ENCODE assay signal across 8 cellular contexts in the genomic region with DNA sequence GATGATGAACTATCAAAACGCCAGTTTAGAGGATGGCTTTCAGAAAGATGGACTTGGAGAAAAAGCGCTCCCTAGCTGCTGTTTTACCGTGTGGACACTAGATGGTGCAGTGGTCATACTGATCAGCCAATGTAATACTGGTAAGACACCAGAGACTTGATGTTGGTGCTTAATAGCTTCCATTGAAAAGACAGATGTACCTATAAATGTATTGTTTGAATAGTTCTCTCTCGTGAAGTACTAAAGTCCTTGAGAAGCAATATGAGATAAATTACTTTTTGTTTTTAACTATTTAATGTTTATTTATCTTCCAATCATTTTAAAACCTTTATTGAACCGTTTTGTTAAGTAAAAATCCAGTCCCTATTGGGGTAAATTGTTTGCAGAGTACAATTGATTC.
DNase-seq lines count a peak whose midpoint lies in the region; ATAC-seq and TF ChIP-seq lines count a peak whose summit lies in the region.

No MANE protein-coding gene starts in this region.

- no peaks in the 10 kb centered on the region for H3K36me3 Mint-ChIP-seq in activated T-cell treated with anti-CD3 and anti-CD28 coated beads, Interleukin-2, amount 50 U/mL, for 72 hours (ENCODE audit: insufficient read depth in 2 of 2)

- H3K27me3 Mint-ChIP-seq in activated T-cell treated with anti-CD3 and anti-CD28 coated beads, Interleukin-2, amount 50 U/mL, for 72 hours (ENCODE audit: low read depth) = no peaks in the 10 kb centered on the region

- H3K9me3 Mint-ChIP-seq in activated T-cell treated with anti-CD3 and anti-CD28 coated beads, Interleukin-2, amount 50 U/mL, for 72 hours = no peaks in the 10 kb centered on the region

- DNase-seq in EL = peak; percentile 79
- DNase-seq in HUDEP-2 (lab: John Stamatoyannopoulos, UW; ENCODE audit: unreplicated experiment in 76 of 76) = peak in 57 of 76 experiments; percentile 14 to 86 (median 54)
- peak; percentile 34 for DNase-seq in NOMO-1 treated with dmso at 0.1 percent for 144 hours (lab: John Stamatoyannopoulos, UW; ENCODE audit: unreplicated experiment)
- DNase-seq in activated T-cell treated with anti-CD3 and anti-CD28 coated beads, Interleukin-2, amount 50 U/mL, for 72 hours = peak; percentile 42 to 59
- DNase-seq in foreskin keratinocyte = peak; percentile 34 to 54
- DNase-seq in occipital lobe (lab: John Stamatoyannopoulos, UW) = peak; percentile 27

- TF ChIP-seq CTCF in foreskin keratinocyte (conservative IDR thresholded peaks at IDR 0.05) = peak; percentile 96

- no peaks in the 10 kb centered on the region for H3K27me3 ChIP-seq in foreskin keratinocyte

- peak overlapping the region in 1 of 2 donors; percentile 38 for H3K4me3 Mint-ChIP-seq in activated T-cell treated with anti-CD3 and anti-CD28 coated beads, Interleukin-2, amount 50 U/mL, for 72 hours

- peaks cover 3% of the 10 kb centered on the region for H3K4me1 Mint-ChIP-seq in activated T-cell treated with anti-CD3 and anti-CD28 coated beads, Interleukin-2, amount 50 U/mL, for 72 hours (ENCODE audit: low read depth)

- ATAC-seq in GM21447 (IDR thresholded peaks at IDR 0.05; ENCODE audit: unreplicated experiment) (peak; percentile 97), foreskin keratinocyte (peak; percentile 55), HG03025 (IDR thresholded peaks at IDR 0.05; ENCODE audit: low FRiP score, unreplicated experiment) (no peak)
- ATAC-seq in activated T-cell treated with anti-CD3 and anti-CD28 coated beads, Interleukin-2, amount 50 U/mL, for 72 hours (replicated peaks in 1 of 2) = peak; percentile 78 to 82

- no peak overlapping the region for H3K27ac ChIP-seq in foreskin keratinocyte

- H3K27ac Mint-ChIP-seq in activated T-cell treated with anti-CD3 and anti-CD28 coated beads, Interleukin-2, amount 50 U/mL, for 72 hours = no peak overlapping the region

- no peaks in the 10 kb centered on the region for H3K4me1 ChIP-seq in foreskin keratinocyte

Comparison
In these comparisons a context has a peak if more than half of its experiments do, and no peak if none do; other contexts are left out.
1. DNase-seq: peak in every context shown above with its lines; median percentile 79 in EL; 54 in HUDEP-2; 50 in activated T-cell treated with anti-CD3 and anti-CD28 coated beads, Interleukin-2, amount 50 U/mL, for 72 hours; 44 in foreskin keratinocyte; 34 in NOMO-1 treated with dmso at 0.1 percent for 144 hours; 27 in occipital lobe.